17 cellular contexts compared by ENCODE assay signal in genomic region chr5:30042677-30043076, GRCh38.
"Had no signal": no experiment of that assay in that cellular context is flagged by ENCODE, and none has a peak within 500 bp of the region (broad histone marks: within the 10 kb centered on the region; RNA-seq: fewer than 3 reads in every experiment).

No MANE protein-coding gene starts in this region.

- H3K4me1 ChIP-seq: heart right ventricle, left lung, pancreas, tibial artery had no signal

- DNase-seq: central memory CD4-positive, alpha-beta T cell; effector memory CD4-positive, alpha-beta T cell; heart right ventricle; islet precursor cell; mesendoderm; naive thymus-derived CD4-positive, alpha-beta T cell; right cardiac atrium; stimulated activated CD4-positive, alpha-beta T cell treated with anti-CD3 and anti-CD28 coated beads, Interleukin-4, amount 100 ng/mL, for 1 hour; tibial artery had no signal

- H3K9me3 ChIP-seq: heart right ventricle, left lung, pancreas, tibial artery had no signal

- H3K27ac Mint-ChIP-seq: naive thymus-derived CD4-positive, alpha-beta T cell; progenitor cell of endocrine pancreas; stimulated activated memory B cell treated with anti-CD40 and anti-IgM and Interleukin-4, amounts not matched to agents 10 μg/mL and 1 μg/mL and 100 μg/mL, for 72 hours; stimulated activated naive CD8-positive, alpha-beta T cell treated with anti-CD3 and anti-CD28 coated beads, Interleukin-15, Interleukin-2, amounts not matched to agents 100 ng/mL and 50 ng/mL, for 24 hours had no signal

- H3K27me3 Mint-ChIP-seq: naive thymus-derived CD4-positive, alpha-beta T cell; progenitor cell of endocrine pancreas; stimulated activated memory B cell treated with anti-CD40 and anti-IgM and Interleukin-4, amounts not matched to agents 10 μg/mL and 1 μg/mL and 100 μg/mL, for 72 hours; stimulated activated naive CD8-positive, alpha-beta T cell treated with anti-CD3 and anti-CD28 coated beads, Interleukin-15, Interleukin-2, amounts not matched to agents 100 ng/mL and 50 ng/mL, for 24 hours had no signal

- H3K27me3 ChIP-seq: heart right ventricle, left lung, pancreas, tibial artery had no signal

- H3K9me3 Mint-ChIP-seq: stimulated activated memory B cell treated with anti-CD40 and anti-IgM and Interleukin-4, amounts not matched to agents 10 μg/mL and 1 μg/mL and 100 μg/mL, for 72 hours had no signal

- H3K36me3 Mint-ChIP-seq: naive thymus-derived CD4-positive, alpha-beta T cell; stimulated activated memory B cell treated with anti-CD40 and anti-IgM and Interleukin-4, amounts not matched to agents 10 μg/mL and 1 μg/mL and 100 μg/mL, for 72 hours had no signal

- H3K36me3 ChIP-seq: heart right ventricle, left lung, pancreas, tibial artery had no signal

- H3K27ac ChIP-seq: heart right ventricle, left lung, pancreas, tibial artery had no signal

- ATAC-seq: esophagus mucosa; heart right ventricle; left lung; naive thymus-derived CD4-positive, alpha-beta T cell; pancreas had no signal

- H3K4me1 Mint-ChIP-seq: naive thymus-derived CD4-positive, alpha-beta T cell; stimulated activated memory B cell treated with anti-CD40 and anti-IgM and Interleukin-4, amounts not matched to agents 10 μg/mL and 1 μg/mL and 100 μg/mL, for 72 hours had no signal

- H3K4me3 Mint-ChIP-seq: naive thymus-derived CD4-positive, alpha-beta T cell; stimulated activated memory B cell treated with anti-CD40 and anti-IgM and Interleukin-4, amounts not matched to agents 10 μg/mL and 1 μg/mL and 100 μg/mL, for 72 hours; stimulated activated naive CD8-positive, alpha-beta T cell treated with anti-CD3 and anti-CD28 coated beads, Interleukin-15, Interleukin-2, amounts not matched to agents 100 ng/mL and 50 ng/mL, for 24 hours had no signal

- H3K4me3 ChIP-seq: heart right ventricle, left lung, lung, pancreas, smooth muscle cell, tibial artery had no signal
